In the genomic region with DNA sequence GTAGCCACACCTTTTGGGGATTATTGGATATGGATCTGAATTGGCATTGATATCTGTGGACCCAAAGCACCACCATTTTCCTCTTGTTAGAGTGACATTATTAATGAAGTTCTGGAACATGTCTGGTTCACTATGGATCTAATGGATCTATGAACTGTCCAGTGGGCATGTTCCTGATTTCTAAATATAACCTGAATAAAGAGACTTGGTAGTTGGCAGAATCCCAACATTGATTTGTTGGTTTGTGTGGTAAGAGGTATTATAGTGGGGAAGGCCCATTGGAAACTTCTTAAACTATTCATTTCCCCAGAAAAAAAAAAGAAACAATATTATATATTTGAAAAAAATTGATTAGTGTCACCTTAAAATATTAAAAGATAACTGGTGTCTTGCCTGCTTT, we compare ENCODE assay signal across 11 cellular contexts.
"Had no signal": no experiment of that assay in that cellular context is flagged by ENCODE, and none has a peak within 500 bp of the region (broad histone marks: within the 10 kb centered on the region; RNA-seq: fewer than 3 reads in every experiment).

No MANE protein-coding gene starts in this region.

- DNase-seq: GM23248, GOT3, H7, H9, HCEC 1CT, HFFc6 had no signal

- H3K27ac ChIP-seq: GM23248 had no signal

- ATAC-seq: GM23338, HCT116 had no signal

- H3K4me2 ChIP-seq: GM23338 had no signal

- FAIRE-seq: H1, H54 had no signal

- H3K9ac ChIP-seq: GM23248 had no signal

- H3K4me3 ChIP-seq: GM23248, GM23338, HAP-1 had no signal

- H2AFZ ChIP-seq: GM23248, GM23338 had no signal

- H3K9me3 ChIP-seq: HAP-1 had no signal

- H3K36me3 ChIP-seq: HAP-1 had no signal

- H3K4me1 ChIP-seq: HAP-1 had no signal
